In the genomic region with DNA sequence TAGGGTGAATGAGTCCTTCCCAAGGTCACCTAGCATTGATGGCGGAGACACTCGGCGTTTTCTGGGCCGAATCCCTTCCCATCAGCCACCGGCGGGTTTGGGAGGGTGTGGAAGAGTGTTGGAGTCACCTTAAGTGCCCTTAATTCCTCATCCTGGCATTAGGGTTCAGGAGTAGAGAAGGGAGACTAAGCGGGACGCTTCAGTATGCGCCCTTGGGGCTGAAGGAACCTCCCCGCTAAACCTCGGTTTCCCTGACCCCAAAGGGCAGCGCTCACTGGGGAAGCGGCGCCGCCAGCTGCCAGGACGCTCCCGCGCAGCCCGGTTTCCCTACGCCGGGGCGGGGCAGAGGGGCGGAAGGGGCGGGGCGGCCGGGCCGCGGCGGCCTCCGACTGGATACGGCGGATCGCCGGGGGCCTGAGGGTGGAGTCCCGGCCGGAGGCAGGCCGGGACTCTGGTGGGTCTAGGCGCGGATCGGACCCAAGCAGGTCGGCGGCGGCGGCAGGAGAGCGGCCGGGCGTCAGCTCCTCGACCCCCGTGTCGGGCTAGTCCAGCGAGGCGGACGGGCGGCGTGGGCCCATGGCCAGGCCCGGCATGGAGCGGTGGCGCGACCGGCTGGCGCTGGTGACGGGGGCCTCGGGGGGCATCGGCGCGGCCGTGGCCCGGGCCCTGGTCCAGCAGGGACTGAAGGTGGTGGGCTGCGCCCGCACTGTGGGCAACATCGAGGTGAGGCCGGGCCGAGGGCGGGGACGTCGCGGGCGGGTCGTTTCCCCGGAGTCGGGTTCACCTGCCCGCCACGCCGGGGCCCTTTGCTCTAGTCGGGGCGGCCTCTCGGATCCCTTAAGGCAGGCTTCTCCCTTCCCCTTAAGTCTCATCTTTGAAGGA, we compare ENCODE assay signal across 1 cellular context.
TF ChIP-seq lines count a peak whose summit lies in the region.

A gene with protein sequence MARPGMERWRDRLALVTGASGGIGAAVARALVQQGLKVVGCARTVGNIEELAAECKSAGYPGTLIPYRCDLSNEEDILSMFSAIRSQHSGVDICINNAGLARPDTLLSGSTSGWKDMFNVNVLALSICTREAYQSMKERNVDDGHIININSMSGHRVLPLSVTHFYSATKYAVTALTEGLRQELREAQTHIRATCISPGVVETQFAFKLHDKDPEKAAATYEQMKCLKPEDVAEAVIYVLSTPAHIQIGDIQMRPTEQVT (plus strand): TSS at position 446 of the 882 bp plus-strand sequence. CDS start 131 bp downstream, at position 577.

TF ChIP-seq in HepG2, 621 proteins besides CTCF, POLR2A, EP300 and RAD21 (continues in another document):
- TF ChIP-seq, protein P1, sequence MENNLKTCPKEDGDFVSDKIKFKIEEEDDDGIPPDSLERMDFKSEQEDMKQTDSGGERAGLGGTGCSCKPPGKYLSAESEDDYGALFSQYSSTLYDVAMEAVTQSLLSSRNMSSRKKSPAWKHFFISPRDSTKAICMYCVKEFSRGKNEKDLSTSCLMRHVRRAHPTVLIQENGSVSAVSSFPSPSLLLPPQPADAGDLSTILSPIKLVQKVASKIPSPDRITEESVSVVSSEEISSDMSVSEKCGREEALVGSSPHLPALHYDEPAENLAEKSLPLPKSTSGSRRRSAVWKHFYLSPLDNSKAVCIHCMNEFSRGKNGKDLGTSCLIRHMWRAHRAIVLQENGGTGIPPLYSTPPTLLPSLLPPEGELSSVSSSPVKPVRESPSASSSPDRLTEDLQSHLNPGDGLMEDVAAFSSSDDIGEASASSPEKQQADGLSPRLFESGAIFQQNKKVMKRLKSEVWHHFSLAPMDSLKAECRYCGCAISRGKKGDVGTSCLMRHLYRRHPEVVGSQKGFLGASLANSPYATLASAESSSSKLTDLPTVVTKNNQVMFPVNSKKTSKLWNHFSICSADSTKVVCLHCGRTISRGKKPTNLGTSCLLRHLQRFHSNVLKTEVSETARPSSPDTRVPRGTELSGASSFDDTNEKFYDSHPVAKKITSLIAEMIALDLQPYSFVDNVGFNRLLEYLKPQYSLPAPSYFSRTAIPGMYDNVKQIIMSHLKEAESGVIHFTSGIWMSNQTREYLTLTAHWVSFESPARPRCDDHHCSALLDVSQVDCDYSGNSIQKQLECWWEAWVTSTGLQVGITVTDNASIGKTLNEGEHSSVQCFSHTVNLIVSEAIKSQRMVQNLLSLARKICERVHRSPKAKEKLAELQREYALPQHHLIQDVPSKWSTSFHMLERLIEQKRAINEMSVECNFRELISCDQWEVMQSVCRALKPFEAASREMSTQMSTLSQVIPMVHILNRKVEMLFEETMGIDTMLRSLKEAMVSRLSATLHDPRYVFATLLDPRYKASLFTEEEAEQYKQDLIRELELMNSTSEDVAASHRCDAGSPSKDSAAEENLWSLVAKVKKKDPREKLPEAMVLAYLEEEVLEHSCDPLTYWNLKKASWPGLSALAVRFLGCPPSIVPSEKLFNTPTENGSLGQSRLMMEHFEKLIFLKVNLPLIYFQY (CRISPR knock-in tag; IDR thresholded peaks at IDR 0.05; ENCODE audit: borderline replicate concordance): no peak
- no peak for TF ChIP-seq SATB2 (CRISPR knock-in tag; IDR thresholded peaks at IDR 0.05)
- TF ChIP-seq WIZ (CRISPR knock-in tag; IDR thresholded peaks at IDR 0.05): no peak
- no peak for TF ChIP-seq ZNF850 (CRISPR knock-in tag; conservative IDR thresholded peaks at IDR 0.05)
- no peak for TF ChIP-seq SRSF1 (optimal IDR thresholded peaks at IDR 0.05; ENCODE audit: low read depth, low read length)
- no peak for TF ChIP-seq ZNF879 (CRISPR knock-in tag; IDR thresholded peaks at IDR 0.05)
- no peak for TF ChIP-seq HDAC1 (CRISPR knock-in tag; IDR thresholded peaks at IDR 0.05)
- no peak for TF ChIP-seq TCF7 (IDR thresholded peaks at IDR 0.05; ENCODE audit: low read depth)
- TF ChIP-seq ATF7-NPFF (CRISPR knock-in tag; IDR thresholded peaks at IDR 0.05; ENCODE audit: low read depth): peak; percentile 77; the same call in 1 of the 2 replicates
- TF ChIP-seq ZNF451 (CRISPR knock-in tag; IDR thresholded peaks at IDR 0.05): no peak
- no peak for TF ChIP-seq ATF7 (IDR thresholded peaks at IDR 0.05)
- no peak for TF ChIP-seq ATF7 (CRISPR knock-in tag; IDR thresholded peaks at IDR 0.05)
- TF ChIP-seq, protein P2, sequence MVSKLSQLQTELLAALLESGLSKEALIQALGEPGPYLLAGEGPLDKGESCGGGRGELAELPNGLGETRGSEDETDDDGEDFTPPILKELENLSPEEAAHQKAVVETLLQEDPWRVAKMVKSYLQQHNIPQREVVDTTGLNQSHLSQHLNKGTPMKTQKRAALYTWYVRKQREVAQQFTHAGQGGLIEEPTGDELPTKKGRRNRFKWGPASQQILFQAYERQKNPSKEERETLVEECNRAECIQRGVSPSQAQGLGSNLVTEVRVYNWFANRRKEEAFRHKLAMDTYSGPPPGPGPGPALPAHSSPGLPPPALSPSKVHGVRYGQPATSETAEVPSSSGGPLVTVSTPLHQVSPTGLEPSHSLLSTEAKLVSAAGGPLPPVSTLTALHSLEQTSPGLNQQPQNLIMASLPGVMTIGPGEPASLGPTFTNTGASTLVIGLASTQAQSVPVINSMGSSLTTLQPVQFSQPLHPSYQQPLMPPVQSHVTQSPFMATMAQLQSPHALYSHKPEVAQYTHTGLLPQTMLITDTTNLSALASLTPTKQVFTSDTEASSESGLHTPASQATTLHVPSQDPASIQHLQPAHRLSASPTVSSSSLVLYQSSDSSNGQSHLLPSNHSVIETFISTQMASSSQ (IDR thresholded peaks at IDR 0.05; ENCODE audit: low read depth): no peak
- TF ChIP-seq, protein P2 (CRISPR knock-in tag; IDR thresholded peaks at IDR 0.05; ENCODE audit: borderline replicate concordance): no peak
- TF ChIP-seq CBX1 (IDR thresholded peaks at IDR 0.05; ENCODE audit: low read depth): no peak
- no peak for TF ChIP-seq ZKSCAN8 (CRISPR knock-in tag; IDR thresholded peaks at IDR 0.05; ENCODE audit: borderline replicate concordance)
- TF ChIP-seq MEIS2 (CRISPR knock-in tag; IDR thresholded peaks at IDR 0.05): no peak
- TF ChIP-seq ZMYM3 (CRISPR knock-in tag; IDR thresholded peaks at IDR 0.05): no peak
- no peak for TF ChIP-seq ETV6 (CRISPR knock-in tag; conservative IDR thresholded peaks at IDR 0.05)
- TF ChIP-seq CENPT (CRISPR knock-in tag; IDR thresholded peaks at IDR 0.05; ENCODE audit: low read depth): no peak
- TF ChIP-seq, protein P3, sequence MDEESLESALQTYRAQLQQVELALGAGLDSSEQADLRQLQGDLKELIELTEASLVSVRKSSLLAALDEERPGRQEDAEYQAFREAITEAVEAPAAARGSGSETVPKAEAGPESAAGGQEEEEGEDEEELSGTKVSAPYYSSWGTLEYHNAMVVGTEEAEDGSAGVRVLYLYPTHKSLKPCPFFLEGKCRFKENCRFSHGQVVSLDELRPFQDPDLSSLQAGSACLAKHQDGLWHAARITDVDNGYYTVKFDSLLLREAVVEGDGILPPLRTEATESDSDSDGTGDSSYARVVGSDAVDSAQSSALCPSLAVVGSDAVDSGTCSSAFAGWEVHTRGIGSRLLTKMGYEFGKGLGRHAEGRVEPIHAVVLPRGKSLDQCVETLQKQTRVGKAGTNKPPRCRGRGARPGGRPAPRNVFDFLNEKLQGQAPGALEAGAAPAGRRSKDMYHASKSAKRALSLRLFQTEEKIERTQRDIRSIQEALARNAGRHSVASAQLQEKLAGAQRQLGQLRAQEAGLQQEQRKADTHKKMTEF (CRISPR knock-in tag; IDR thresholded peaks at IDR 0.05): no peak
- no peak for TF ChIP-seq HMGA1 (CRISPR knock-in tag; conservative IDR thresholded peaks at IDR 0.05)
- peak; percentile 61; the same call in 1 of the 2 replicates for TF ChIP-seq CCDC6 (CRISPR knock-in tag; IDR thresholded peaks at IDR 0.05)
- TF ChIP-seq, protein P4, sequence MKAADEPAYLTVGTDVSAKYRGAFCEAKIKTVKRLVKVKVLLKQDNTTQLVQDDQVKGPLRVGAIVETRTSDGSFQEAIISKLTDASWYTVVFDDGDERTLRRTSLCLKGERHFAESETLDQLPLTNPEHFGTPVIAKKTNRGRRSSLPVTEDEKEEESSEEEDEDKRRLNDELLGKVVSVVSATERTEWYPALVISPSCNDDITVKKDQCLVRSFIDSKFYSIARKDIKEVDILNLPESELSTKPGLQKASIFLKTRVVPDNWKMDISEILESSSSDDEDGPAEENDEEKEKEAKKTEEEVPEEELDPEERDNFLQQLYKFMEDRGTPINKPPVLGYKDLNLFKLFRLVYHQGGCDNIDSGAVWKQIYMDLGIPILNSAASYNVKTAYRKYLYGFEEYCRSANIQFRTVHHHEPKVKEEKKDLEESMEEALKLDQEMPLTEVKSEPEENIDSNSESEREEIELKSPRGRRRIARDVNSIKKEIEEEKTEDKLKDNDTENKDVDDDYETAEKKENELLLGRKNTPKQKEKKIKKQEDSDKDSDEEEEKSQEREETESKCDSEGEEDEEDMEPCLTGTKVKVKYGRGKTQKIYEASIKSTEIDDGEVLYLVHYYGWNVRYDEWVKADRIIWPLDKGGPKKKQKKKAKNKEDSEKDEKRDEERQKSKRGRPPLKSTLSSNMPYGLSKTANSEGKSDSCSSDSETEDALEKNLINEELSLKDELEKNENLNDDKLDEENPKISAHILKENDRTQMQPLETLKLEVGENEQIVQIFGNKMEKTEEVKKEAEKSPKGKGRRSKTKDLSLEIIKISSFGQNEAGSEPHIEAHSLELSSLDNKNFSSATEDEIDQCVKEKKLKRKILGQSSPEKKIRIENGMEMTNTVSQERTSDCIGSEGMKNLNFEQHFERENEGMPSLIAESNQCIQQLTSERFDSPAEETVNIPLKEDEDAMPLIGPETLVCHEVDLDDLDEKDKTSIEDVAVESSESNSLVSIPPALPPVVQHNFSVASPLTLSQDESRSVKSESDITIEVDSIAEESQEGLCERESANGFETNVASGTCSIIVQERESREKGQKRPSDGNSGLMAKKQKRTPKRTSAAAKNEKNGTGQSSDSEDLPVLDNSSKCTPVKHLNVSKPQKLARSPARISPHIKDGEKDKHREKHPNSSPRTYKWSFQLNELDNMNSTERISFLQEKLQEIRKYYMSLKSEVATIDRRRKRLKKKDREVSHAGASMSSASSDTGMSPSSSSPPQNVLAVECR (CRISPR knock-in tag; IDR thresholded peaks at IDR 0.05; ENCODE audit: borderline replicate concordance): peak; percentile 42
- TF ChIP-seq TEAD3 (CRISPR knock-in tag; optimal IDR thresholded peaks at IDR 0.05; ENCODE audit: borderline replicate concordance): no peak
- TF ChIP-seq ZNF839 (CRISPR knock-in tag; IDR thresholded peaks at IDR 0.05; ENCODE audit: borderline replicate concordance): no peak
- TF ChIP-seq, protein P5, sequence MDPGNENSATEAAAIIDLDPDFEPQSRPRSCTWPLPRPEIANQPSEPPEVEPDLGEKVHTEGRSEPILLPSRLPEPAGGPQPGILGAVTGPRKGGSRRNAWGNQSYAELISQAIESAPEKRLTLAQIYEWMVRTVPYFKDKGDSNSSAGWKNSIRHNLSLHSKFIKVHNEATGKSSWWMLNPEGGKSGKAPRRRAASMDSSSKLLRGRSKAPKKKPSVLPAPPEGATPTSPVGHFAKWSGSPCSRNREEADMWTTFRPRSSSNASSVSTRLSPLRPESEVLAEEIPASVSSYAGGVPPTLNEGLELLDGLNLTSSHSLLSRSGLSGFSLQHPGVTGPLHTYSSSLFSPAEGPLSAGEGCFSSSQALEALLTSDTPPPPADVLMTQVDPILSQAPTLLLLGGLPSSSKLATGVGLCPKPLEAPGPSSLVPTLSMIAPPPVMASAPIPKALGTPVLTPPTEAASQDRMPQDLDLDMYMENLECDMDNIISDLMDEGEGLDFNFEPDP (CRISPR knock-in tag; conservative IDR thresholded peaks at IDR 0.05): no peak
- peak; percentile 56; the same call in 1 of the 2 replicates for TF ChIP-seq BORCS8-MEF2B (CRISPR knock-in tag; IDR thresholded peaks at IDR 0.05)
- TF ChIP-seq PHF8 (CRISPR knock-in tag; IDR thresholded peaks at IDR 0.05): peak; percentile 55; the same call in 1 of the 2 replicates
- no peak for TF ChIP-seq ARNTL (CRISPR knock-in tag; IDR thresholded peaks at IDR 0.05)
- no peak for TF ChIP-seq ZNF430 (CRISPR knock-in tag; IDR thresholded peaks at IDR 0.05)
- TF ChIP-seq SIX4 (CRISPR knock-in tag; IDR thresholded peaks at IDR 0.05): no peak
- TF ChIP-seq ZSCAN31 (CRISPR knock-in tag; IDR thresholded peaks at IDR 0.05; ENCODE audit: low read depth): no peak
- no peak for TF ChIP-seq SAFB2 (CRISPR knock-in tag; IDR thresholded peaks at IDR 0.05; ENCODE audit: borderline replicate concordance, low read depth)
- TF ChIP-seq KLF12 (CRISPR knock-in tag; IDR thresholded peaks at IDR 0.05; ENCODE audit: borderline replicate concordance): no peak
- TF ChIP-seq ZNF496 (CRISPR knock-in tag; IDR thresholded peaks at IDR 0.05; ENCODE audit: insufficient replicate concordance): no peak
- TF ChIP-seq ZNF264 (CRISPR knock-in tag; IDR thresholded peaks at IDR 0.05): no peak
- no peak for TF ChIP-seq ARNT (IDR thresholded peaks at IDR 0.05)
- no peak for TF ChIP-seq IKZF4 (CRISPR knock-in tag; IDR thresholded peaks at IDR 0.05; ENCODE audit: borderline replicate concordance, low read depth, not compliant biosample characterization)
- TF ChIP-seq GLI4 (CRISPR knock-in tag; IDR thresholded peaks at IDR 0.05; ENCODE audit: borderline replicate concordance): no peak
- no peak for TF ChIP-seq RXRB (CRISPR knock-in tag; IDR thresholded peaks at IDR 0.05; ENCODE audit: borderline replicate concordance)
- no peak for TF ChIP-seq ZNF234 (CRISPR knock-in tag; conservative IDR thresholded peaks at IDR 0.05)
- no peak for TF ChIP-seq JUN (CRISPR knock-in tag; IDR thresholded peaks at IDR 0.05)
- TF ChIP-seq RORA (CRISPR knock-in tag; IDR thresholded peaks at IDR 0.05): no peak
